Comparison of ENCODE assay signal across 8 cellular contexts in the genomic region with DNA sequence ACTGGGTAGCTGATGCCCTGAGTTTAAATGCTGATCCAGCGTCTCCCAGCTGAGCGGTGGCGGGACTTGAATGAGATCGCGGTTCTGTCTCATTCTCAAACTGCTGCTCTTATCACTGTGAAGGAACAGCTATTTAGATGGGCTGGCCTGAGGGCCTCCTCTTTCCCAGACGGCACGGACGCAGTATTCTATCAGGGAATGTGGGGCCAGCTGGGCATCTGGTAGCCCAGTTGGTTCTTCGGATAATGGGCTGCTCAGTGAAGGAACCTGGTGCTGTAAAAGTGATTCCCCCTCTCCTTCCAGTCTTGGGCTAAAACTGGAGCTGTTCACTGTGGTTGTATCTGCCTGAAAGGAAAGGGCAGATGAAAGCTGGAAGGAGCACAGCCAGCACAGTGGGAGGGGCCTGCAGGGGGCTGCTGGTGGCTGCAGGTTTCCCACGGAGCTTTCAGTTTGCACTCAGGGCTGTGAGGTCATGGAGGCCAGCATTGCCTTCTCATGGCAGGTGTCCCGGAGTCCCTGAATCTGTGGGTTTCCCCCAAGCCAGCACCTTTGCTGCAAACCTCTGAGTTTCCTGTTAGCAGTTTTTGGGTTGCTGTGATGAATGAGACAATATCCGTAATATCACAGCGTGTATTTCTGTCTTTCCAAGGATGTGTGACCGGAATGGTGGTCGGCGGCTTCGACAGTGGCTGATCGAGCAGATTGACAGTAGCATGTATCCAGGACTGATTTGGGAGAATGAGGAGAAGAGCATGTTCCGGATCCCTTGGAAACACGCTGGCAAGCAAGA. TPM values are rescaled to one million over a fixed set of nuclear protein-coding genes. Genes with fewer than 3 reads are reported as not detected.
DNase-seq lines count a peak whose midpoint lies in the region; ATAC-seq and TF ChIP-seq lines count a peak whose summit lies in the region.

No MANE protein-coding gene starts in this region.

- intact Hi-C loops in right lobe of liver (cut with DNase I): no loop called here

- no peak for TF ChIP-seq CTCF in right lobe of liver (IDR thresholded peaks at IDR 0.05)
- TF ChIP-seq CTCF in suprapubic skin (IDR thresholded peaks at IDR 0.05): no peak

- H3K9me3 ChIP-seq in right lobe of liver: no peaks in the 10 kb centered on the region
- H3K9me3 ChIP-seq in suprapubic skin: no peaks in the 10 kb centered on the region

- H3K4me3 ChIP-seq in right lobe of liver (no peak overlapping the region), suprapubic skin (no peak overlapping the region)

- no peak for TF ChIP-seq EP300 in suprapubic skin (IDR thresholded peaks at IDR 0.05)

- DNase-seq in activated CD4-positive, alpha-beta T cell treated with anti-CD3 and anti-CD28 coated beads for 24 hours (ENCODE audit: low read depth in 2 of 2): peak; percentile 36 to 47
- DNase-seq in right lobe of liver (no peak), DMS153 treated with DMSO at 0.1 percent for 48 hours (lab: John Stamatoyannopoulos, UW; ENCODE audit: unreplicated experiment) (no peak), OCI-M1 (lab: John Stamatoyannopoulos, UW) (no peak), NCI-H187 treated with DMSO at 0.1 percent for 48 hours (lab: John Stamatoyannopoulos, UW) (no peak), suprapubic skin (ENCODE audit: low spot score in 2 of 2) (no peak)

- H3K4me1 ChIP-seq in right lobe of liver (peaks cover 0 to 35% (median 8%) of the 10 kb centered on the region in 4 donors), suprapubic skin (peaks cover 13% of the 10 kb centered on the region)

- no peaks in the 10 kb centered on the region for H3K27me3 ChIP-seq in right lobe of liver
- peaks cover 74% of the 10 kb centered on the region for H3K27me3 ChIP-seq in suprapubic skin

- TF ChIP-seq POLR2A in right lobe of liver (IDR thresholded peaks at IDR 0.05) (no peak), suprapubic skin (IDR thresholded peaks at IDR 0.05) (no peak)

- H3K36me3 ChIP-seq in right lobe of liver (peaks cover 0 to 9% (median under 1%) of the 10 kb centered on the region in 4 donors), suprapubic skin (no peaks in the 10 kb centered on the region)

- peak overlapping the region in 2 of 3 donors; percentile 10 to 95 for H3K27ac ChIP-seq in right lobe of liver
- no peak overlapping the region for H3K27ac ChIP-seq in suprapubic skin

- ATAC-seq in GM18870 (IDR thresholded peaks at IDR 0.05; ENCODE audit: unreplicated experiment) (peak; percentile 45), HG02884 (IDR thresholded peaks at IDR 0.05; ENCODE audit: unreplicated experiment) (peak; percentile 44), right lobe of liver (peak in 1 of 4 donors; percentile 11)

- WGBS in right lobe of liver (ENCODE audit: insufficient coverage, low coverage, low lambda C conversion rate, missing lambda C conversion rate): 82% methylated on average over 14 of the region's 20 CpGs
- 83% methylated on average over 16 of the region's 20 CpGs for WGBS in suprapubic skin

RNA-seq across cellular contexts. Expression of gene IRF8, which starts 3.6 kb away (rescaled TPM):
- 10 to 100 TPM in 5 of 6 experiments, 1 to 10 TPM in 1; 4.8 to 19.6 (median 14.6) TPM for total RNA-seq in right lobe of liver
- total RNA-seq in suprapubic skin: 10 to 100 TPM in 1 of 4 donors, 1 to 10 TPM in 3; 3.5 to 13.3 (median 5.7) TPM

Comparison
In these comparisons a context has a peak if more than half of its experiments do, and no peak if none do; other contexts are left out.
1. DNase-seq: peak in activated CD4-positive, alpha-beta T cell treated with anti-CD3 and anti-CD28 coated beads for 24 hours (2 of 2); none in right lobe of liver (0 of 3), DMS153 treated with DMSO at 0.1 percent for 48 hours (single experiment), OCI-M1 (single experiment), NCI-H187 treated with DMSO at 0.1 percent for 48 hours (single experiment) and suprapubic skin (0 of 2).